8 cellular contexts compared by ENCODE assay signal in the genomic region with DNA sequence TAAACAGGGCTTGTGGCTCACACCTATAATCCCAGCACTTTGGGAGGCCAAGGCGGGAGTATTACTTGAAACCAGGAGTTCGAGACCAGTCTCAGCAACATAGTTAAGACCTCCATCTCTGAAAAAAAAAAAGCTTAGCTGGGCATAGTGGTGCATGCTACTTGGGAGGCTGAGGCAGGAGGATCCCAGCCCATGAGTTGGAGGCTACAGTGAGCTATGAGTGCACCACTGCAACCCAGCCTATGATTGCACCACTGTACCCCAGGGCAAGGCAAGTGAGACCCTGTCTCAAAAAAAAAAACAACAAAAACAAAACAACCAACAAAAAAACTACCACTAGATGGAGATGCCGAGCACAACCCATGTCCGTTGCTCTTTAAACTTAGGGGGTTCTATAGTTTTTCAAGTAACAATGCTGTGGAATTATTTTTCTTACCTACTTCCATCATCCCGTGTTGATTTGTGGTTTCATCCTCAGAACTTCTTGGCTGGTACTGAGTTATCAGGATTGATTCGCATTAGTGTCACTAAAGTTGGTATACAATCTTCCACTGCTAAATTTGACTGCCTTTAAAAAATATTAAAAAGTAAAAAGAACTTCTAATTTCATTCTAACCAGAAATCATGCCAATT. TPM values are rescaled to one million over a fixed set of nuclear protein-coding genes. Genes with fewer than 3 reads are reported as not detected.
A peak's percentile ranks its signal among the peaks of the same experiment; 100 is the strongest.
DNase-seq lines count a peak whose midpoint lies in the region; ATAC-seq and TF ChIP-seq lines count a peak whose summit lies in the region.

No MANE protein-coding gene starts in this region.

- H3K27ac ChIP-seq in CD8-positive, alpha-beta T cell (ENCODE audit: low read depth, low read length), result no peak overlapping the region

- H3K27ac Mint-ChIP-seq in CD8-positive, alpha-beta T cell, result peak overlapping the region; percentile 46
- H3K27ac Mint-ChIP-seq in endothelial cell (ENCODE audit: unreplicated experiment) (no peak overlapping the region), progenitor cell of endocrine pancreas (no peak overlapping the region)

- no peaks in the 10 kb centered on the region for H3K36me3 Mint-ChIP-seq in CD8-positive, alpha-beta T cell
- H3K36me3 Mint-ChIP-seq in endothelial cell (ENCODE audit: low read depth, unreplicated experiment), result no peaks in the 10 kb centered on the region
- H3K36me3 Mint-ChIP-seq in progenitor cell of endocrine pancreas (ENCODE audit: insufficient read depth), result no peaks in the 10 kb centered on the region

- no peaks in the 10 kb centered on the region for H3K9me3 Mint-ChIP-seq in CD8-positive, alpha-beta T cell
- no peaks in the 10 kb centered on the region for H3K9me3 Mint-ChIP-seq in endothelial cell (ENCODE audit: unreplicated experiment)
- no peaks in the 10 kb centered on the region for H3K9me3 Mint-ChIP-seq in progenitor cell of endocrine pancreas (ENCODE audit: low read depth)

- ATAC-seq in CD8-positive, alpha-beta T cell, result no peak
- ATAC-seq in HG02610 (IDR thresholded peaks at IDR 0.05; ENCODE audit: unreplicated experiment), result no peak
- no peak for ATAC-seq in HG02840 (IDR thresholded peaks at IDR 0.05; ENCODE audit: low FRiP score, unreplicated experiment)
- no peak for ATAC-seq in HG03135 (IDR thresholded peaks at IDR 0.05; ENCODE audit: unreplicated experiment)

- TF ChIP-seq CTCF in CD8-positive, alpha-beta T cell (IDR thresholded peaks at IDR 0.05), result peak; percentile 78
- TF ChIP-seq CTCF in GM13976 (IDR thresholded peaks at IDR 0.05; ENCODE audit: borderline replicate concordance, control extremely low read depth, extremely low read depth, insufficient read depth, missing control alignments) (peak; percentile 16), endothelial cell (IDR thresholded peaks at IDR 0.05; ENCODE audit: unreplicated experiment) (peak; percentile 72), progenitor cell of endocrine pancreas (IDR thresholded peaks at IDR 0.05; ENCODE audit: unreplicated experiment) (peak; percentile 68)

- no peak for DNase-seq in CD8-positive, alpha-beta T cell
- DNase-seq in GM13976 (ENCODE audit: low spot score) (peak; percentile 66), OCI-M1 (lab: John Stamatoyannopoulos, UW) (peak; percentile 65), endothelial cell (ENCODE audit: low spot score) (no peak), progenitor cell of endocrine pancreas (ENCODE audit: low spot score, unreplicated experiment) (no peak)

- intact Hi-C loops in CD8-positive, alpha-beta T cell (cut with DNase I, micrococcal nuclease), result loop anchor here (1.0 to 5.0 kb wide), 5 partner anchors 20 to 401 kb away; no protein-coding TSS in a partner anchor

- H3K4me3 ChIP-seq in CD8-positive, alpha-beta T cell (ENCODE audit: low read depth, low read length), result no peak overlapping the region

- no peaks in the 10 kb centered on the region for H3K9me3 ChIP-seq in CD8-positive, alpha-beta T cell (ENCODE audit: low read length)

- H3K27me3 ChIP-seq in CD8-positive, alpha-beta T cell (ENCODE audit: insufficient read depth, low read length), result no peaks in the 10 kb centered on the region

- H3K4me3 Mint-ChIP-seq in CD8-positive, alpha-beta T cell, result peak overlapping the region; percentile 18
- H3K4me3 Mint-ChIP-seq in endothelial cell (ENCODE audit: unreplicated experiment) (no peak overlapping the region), progenitor cell of endocrine pancreas (ENCODE audit: low read depth) (no peak overlapping the region)

- peaks cover 37% of the 10 kb centered on the region for H3K4me1 ChIP-seq in CD8-positive, alpha-beta T cell (ENCODE audit: insufficient read depth, low read length)

- CTCF ChIA-PET in CD8-positive, alpha-beta T cell (lab: Charles Lee), result interaction anchor here (0.6 to 4.9 kb wide), 24 partner anchors 10 to 653 kb away, joined by 3 to 31 read pairs (median 4); partner anchors contain the start of genes REPIN1 and ZNF775

- peaks cover 39% of the 10 kb centered on the region for H3K4me1 Mint-ChIP-seq in CD8-positive, alpha-beta T cell (ENCODE audit: low read depth)
- H3K4me1 Mint-ChIP-seq in endothelial cell (ENCODE audit: unreplicated experiment) (peaks cover 4% of the 10 kb centered on the region), progenitor cell of endocrine pancreas (ENCODE audit: low read depth) (no peaks in the 10 kb centered on the region)

- in situ Hi-C loops in GM13976 (cut with MboI; ENCODE audit: low sequenced_read_pairs, unreplicated experiment), result no loop called here

- POLR2A ChIA-PET in CD8-positive, alpha-beta T cell (lab: Charles Lee), result interaction anchor here (0.8 to 1.8 kb wide), 5 partner anchors 10 to 304 kb away, joined by 3 to 8 read pairs (median 3); partner anchors contain the start of gene REPIN1

- no peaks in the 10 kb centered on the region for H3K27me3 Mint-ChIP-seq in CD8-positive, alpha-beta T cell (ENCODE audit: low read depth)
- H3K27me3 Mint-ChIP-seq in endothelial cell (ENCODE audit: unreplicated experiment) (peaks cover 2% of the 10 kb centered on the region), progenitor cell of endocrine pancreas (no peaks in the 10 kb centered on the region)

- no peaks in the 10 kb centered on the region for H3K36me3 ChIP-seq in CD8-positive, alpha-beta T cell (ENCODE audit: insufficient read depth, low read length)

RNA-seq across cellular contexts. Expression of gene REPIN1, which starts 12.2 kb away (rescaled TPM):
- 10 to 100 TPM; 54.0 to 54.1 TPM for total RNA-seq in CD8-positive, alpha-beta T cell
- 138 TPM for total RNA-seq in endothelial cell (ENCODE audit: unreplicated experiment)
- 148 and 153 TPM in 2 replicates for total RNA-seq in progenitor cell of endocrine pancreas

RNA-seq across cellular contexts. Expression of gene RARRES2, which starts 15.0 kb away (rescaled TPM):
- not detected for total RNA-seq in CD8-positive, alpha-beta T cell
- total RNA-seq in endothelial cell (ENCODE audit: unreplicated experiment) (4.9 TPM), progenitor cell of endocrine pancreas (19.0 and 20.2 TPM in 2 replicates)

RNA-seq across cellular contexts. Expression of gene ZNF775, which starts 22.7 kb away (rescaled TPM):
- under 1 TPM; 0.33 to 0.58 TPM for total RNA-seq in CD8-positive, alpha-beta T cell
- total RNA-seq in endothelial cell (ENCODE audit: unreplicated experiment) (12.1 TPM), progenitor cell of endocrine pancreas (10.8 and 13.4 TPM in 2 replicates)

RNA-seq across cellular contexts. Expression of gene ACTR3C, which starts 33.0 kb away (rescaled TPM):
- 1 to 10 TPM; 4.0 to 4.5 TPM for total RNA-seq in CD8-positive, alpha-beta T cell
- total RNA-seq in endothelial cell (ENCODE audit: unreplicated experiment) (0.87 TPM), progenitor cell of endocrine pancreas (2.3 and 3.3 TPM in 2 replicates)

RNA-seq across cellular contexts. Expression of gene LRRC61, which starts 33.2 kb away (rescaled TPM):
- 10 to 100 TPM in 1 of 2 experiments, 1 to 10 TPM in 1; 8.4 to 10.8 TPM for total RNA-seq in CD8-positive, alpha-beta T cell
- 5.1 TPM for total RNA-seq in endothelial cell (ENCODE audit: unreplicated experiment)
- 28.1 and 28.3 TPM in 2 replicates for total RNA-seq in progenitor cell of endocrine pancreas

Comparison
In these comparisons a context has a peak if more than half of its experiments do, and no peak if none do; other contexts are left out.
1. DNase-seq: peak in GM13976 (single experiment) and OCI-M1 (single experiment); none in CD8-positive, alpha-beta T cell (0 of 7), endothelial cell (single experiment) and progenitor cell of endocrine pancreas (single experiment).
2. CTCF ChIP-seq: peak in every context shown above with its lines; median percentile 78 in CD8-positive, alpha-beta T cell; 72 in endothelial cell; 68 in progenitor cell of endocrine pancreas; 16 in GM13976.